16 cellular contexts compared by ENCODE assay signal in the genomic region with DNA sequence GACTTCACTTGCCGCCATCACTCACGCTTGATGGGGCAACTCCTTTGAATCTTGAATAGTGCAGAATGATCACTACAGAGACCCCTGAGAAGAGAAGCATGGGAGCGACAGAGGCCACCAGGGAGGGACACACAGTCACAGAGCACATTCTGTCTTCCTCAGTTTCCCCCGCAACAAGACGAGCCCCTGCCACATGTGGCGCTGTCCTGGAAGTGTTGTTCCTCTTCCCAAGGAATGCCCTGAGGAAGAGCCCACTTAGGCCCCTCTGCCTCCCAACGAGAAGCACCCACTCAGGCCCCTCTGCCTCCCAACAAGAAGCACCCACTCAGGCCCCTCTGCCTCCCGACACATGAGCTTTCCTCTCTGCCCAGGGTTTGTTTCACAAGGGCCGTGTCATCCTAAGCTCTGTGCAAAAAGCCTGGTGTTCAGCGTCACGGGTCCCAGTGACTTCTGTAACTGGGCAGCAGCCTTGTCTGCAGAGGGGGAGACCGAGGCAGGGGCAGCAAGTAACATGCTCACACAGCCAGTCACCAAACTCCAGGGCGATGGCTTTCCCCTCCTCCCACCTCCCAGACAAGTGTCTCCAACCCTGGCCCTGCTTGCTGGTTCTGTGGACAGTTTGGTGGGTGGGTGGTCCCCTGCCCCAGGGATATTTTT. TPM values are rescaled to one million over a fixed set of nuclear protein-coding genes. Genes with fewer than 3 reads are reported as not detected.
DNase-seq lines count a peak whose midpoint lies in the region; ATAC-seq, FAIRE-seq and TF ChIP-seq lines count a peak whose summit lies in the region.
"Had no signal": no experiment of that assay in that cellular context is flagged by ENCODE, and none has a peak within 500 bp of the region (broad histone marks: within the 10 kb centered on the region; RNA-seq: fewer than 3 reads in every experiment).

No MANE protein-coding gene starts in this region.

- H3K4me1 Mint-ChIP-seq in HFFc6 (ENCODE audit: low read depth), result no peaks in the 10 kb centered on the region
- H3K4me1 Mint-ChIP-seq: nephron had no signal

- H3K4me1 ChIP-seq in heart right ventricle (peaks cover 0 to 40% (median 16%) of the 10 kb centered on the region in 9 donors), GM12878 (ENCODE audit: control insufficient read depth, insufficient read depth, low read length) (peaks cover 83% of the 10 kb centered on the region), transverse colon (peaks cover 0 to 40% (median 28%) of the 10 kb centered on the region in 4 donors)

- peak overlapping the region in 6 of 10 donors; percentile 6 to 72 (median 30) for H3K27ac ChIP-seq in heart right ventricle
- H3K27ac ChIP-seq in GM12878 (ENCODE audit: control insufficient read depth, insufficient read depth), result peak overlapping the region; percentile 76
- no peak overlapping the region for H3K27ac ChIP-seq in transverse colon

- BruUV-seq in GM12878 (replicated peaks; lab: Mats Ljungman, UMichigan), result no TSS peak

- DNase-seq in heart right ventricle, result no peak
- no peak for DNase-seq in left cardiac atrium
- no peak for DNase-seq in GM12878 (ENCODE audit: low read depth, low spot score)
- DNase-seq in posterior vena cava (ENCODE audit: low spot score), result peak; percentile 61
- peak; percentile 5 for DNase-seq in transverse colon
- DNase-seq in HFFc6, result no peak
- no peak for DNase-seq in NCI-H2081 treated with DMSO at 0.1 percent for 48 hours (lab: John Stamatoyannopoulos, UW)
- DNase-seq: activated CD4-positive, CD25-positive, alpha-beta regulatory T cell; activated naive CD4-positive, alpha-beta T cell; COR-L47; mammary epithelial cell; MM.1S had no signal

- H3K4me2 ChIP-seq in GM12878 (ENCODE audit: control insufficient read depth, insufficient read depth), result peak overlapping the region; percentile 38

- no peak overlapping the region for H3K4me3 Mint-ChIP-seq in HFFc6
- H3K4me3 Mint-ChIP-seq: nephron had no signal

- FAIRE-seq in GM12878 (lab: Jason Lieb, UNC), result no peak

- TF ChIP-seq EP300 in GM12878 (IDR thresholded peaks at IDR 0.05; ENCODE audit: borderline replicate concordance in 1 of 2, control insufficient read depth in 1 of 2, low read depth in 2 of 2, low read length in 2 of 2), result no peak
- TF ChIP-seq EP300 in transverse colon (IDR thresholded peaks at IDR 0.05; ENCODE audit: low read depth), result no peak

- in situ Hi-C loops in GM12878 (cut with MboI) (no loop called here), transverse colon (cut with MboI; ENCODE audit: low pct_ligation_motif_present in 1 of 4, low pct_unique_long_range_greater_than_20kb in 1 of 4, low sequenced_read_pairs in 3 of 4) (loop anchor here in 1 of 4 donors (10.0 kb wide), 1 partner anchor 69 kb away; no protein-coding TSS in a partner anchor)

- no peaks in the 10 kb centered on the region; the same call in 1 of the 2 replicates for H3K27me3 Mint-ChIP-seq in HFFc6 (ENCODE audit: insufficient read depth)

- peaks cover 21% of the 10 kb centered on the region for H3K79me2 ChIP-seq in GM12878 (ENCODE audit: control insufficient read depth, insufficient read depth, low read length)

- no peak overlapping the region for H3K27ac Mint-ChIP-seq in HFFc6
- H3K27ac Mint-ChIP-seq: nephron had no signal

- TF ChIP-seq CTCF in heart right ventricle (IDR thresholded peaks at IDR 0.05) (no peak), GM12878 (IDR thresholded peaks at IDR 0.05 in 2 of 3, conservative IDR thresholded peaks at IDR 0.05 in 1 of 3; ENCODE audit: control insufficient read depth in 2 of 3, extremely low read depth in 1 of 3, insufficient read depth in 1 of 3, low read depth in 3 of 3, low read length in 3 of 3) (no peak), transverse colon (IDR thresholded peaks at IDR 0.05) (no peak), HFFc6 (IDR thresholded peaks at IDR 0.05) (no peak)

- RAD21 ChIA-PET in GM12878 (lab: Charles Lee; ENCODE audit: unreplicated experiment), result interaction anchor here (1.2 to 6.6 kb wide), 7 partner anchors 11 to 247 kb away, joined by 3 to 146 read pairs (median 5); a partner anchor contains a TSS

- WGBS in heart right ventricle, 2 donors, result 92 to 95% methylated on average over 13 of the region's 13 CpGs
- 82% methylated on average over 13 of the region's 13 CpGs for WGBS in GM12878 (ENCODE audit: insufficient coverage, insufficient replicate concordance, low lambda C conversion rate, missing lambda C conversion rate)
- 93 to 96% methylated on average over 4 to 13 of the region's 13 CpGs for WGBS in transverse colon (ENCODE audit: low coverage in 1 of 2), 2 donors

- no peak for TF ChIP-seq RAD21 in GM12878 (IDR thresholded peaks at IDR 0.05; ENCODE audit: insufficient read depth, low read depth, low read length)

- intact Hi-C loops in heart right ventricle (cut with DNase I), result no loop called here
- intact Hi-C loops in left cardiac atrium (cut with DNase I), result no loop called here
- intact Hi-C loops in GM12878 (cut with micrococcal nuclease; ENCODE audit: unreplicated experiment), result no loop called here
- intact Hi-C loops in posterior vena cava (cut with DNase I), result no loop called here
- intact Hi-C loops in transverse colon (cut with DNase I; ENCODE audit: low total_unique reads), result no loop called here

- H3K9me3 Mint-ChIP-seq in HFFc6, result peaks cover 12% of the 10 kb centered on the region
- H3K9me3 Mint-ChIP-seq: nephron; T-helper 1 cell treated with Interleukin-12 subunit alpha and Interleukin-12 subunit beta and Interleukin-4 antibody, amounts not matched to agents 30 μg/mL and 1 μg/mL, for 36 hours had no signal

- H3K9ac ChIP-seq in GM12878 (ENCODE audit: control insufficient read depth, insufficient read depth, low read length), result peak overlapping the region; percentile 26

- H3K27me3 ChIP-seq in heart right ventricle (no peaks in the 10 kb centered on the region), GM12878 (replicated peaks in 1 of 2; ENCODE audit: control insufficient read depth in 2 of 2, insufficient read depth in 2 of 2, low read length in 1 of 2) (no peaks in the 10 kb centered on the region), transverse colon (no peaks in the 10 kb centered on the region)

- no peaks in the 10 kb centered on the region for H3K9me3 ChIP-seq in heart right ventricle
- no peaks in the 10 kb centered on the region for H3K9me3 ChIP-seq in GM12878 (replicated peaks; ENCODE audit: control insufficient read depth, insufficient read depth, low read length)
- no peaks in the 10 kb centered on the region for H3K9me3 ChIP-seq in transverse colon

- SMC1A ChIA-PET in GM12878 (lab: Charles Lee; ENCODE audit: uncharacterized antibody, unreplicated experiment), result interaction anchor here (0.6 to 9.1 kb wide), 7 partner anchors 9 to 668 kb away, joined by 3 to 268 read pairs (median 29); a partner anchor contains a TSS

- peaks cover 0 to 52% (median 0%) of the 10 kb centered on the region in 9 donors for H3K36me3 ChIP-seq in heart right ventricle
- H3K36me3 ChIP-seq in GM12878 (ENCODE audit: control insufficient read depth in 2 of 2, insufficient read depth in 2 of 2, low read length in 1 of 2), result peaks cover 14 to 16% of the 10 kb centered on the region in 2 experiments
- H3K36me3 ChIP-seq in transverse colon, result no peaks in the 10 kb centered on the region

- POLR2A ChIA-PET in GM12878 (lab: Charles Lee), result interaction anchor here (1.0 to 6.0 kb wide), 8 partner anchors 8 to 140 kb away, joined by 3 to 71 read pairs (median 22); a partner anchor contains a TSS

- H3K36me3 Mint-ChIP-seq in HFFc6 (ENCODE audit: low read depth), result no peaks in the 10 kb centered on the region

- ATAC-seq in heart right ventricle (peak in 1 of 8 donors; percentile 2), left cardiac atrium (no peak), GM12878 (no peak), GM19328 (IDR thresholded peaks at IDR 0.05; ENCODE audit: unreplicated experiment) (no peak)

- peak overlapping the region in 2 of 10 donors; percentile 7 to 29 for H3K4me3 ChIP-seq in heart right ventricle
- no peak overlapping the region for H3K4me3 ChIP-seq in GM12878
- no peak overlapping the region for H3K4me3 ChIP-seq in transverse colon

- H2AFZ ChIP-seq in GM12878 (ENCODE audit: control insufficient read depth, low read depth, low read length), result no peak overlapping the region

- no peaks in the 10 kb centered on the region for H4K20me1 ChIP-seq in GM12878 (ENCODE audit: control insufficient read depth, insufficient read depth)

- CTCF ChIA-PET in GM12878 (lab: Yijun Ruan, JAX), result interaction anchor here (0.7 to 7.6 kb wide), 6 partner anchors 8 to 112 kb away, joined by 3 to 168 read pairs (median 68); no protein-coding TSS in a partner anchor

- TF ChIP-seq POLR2A in GM12878 (IDR thresholded peaks at IDR 0.05; ENCODE audit: low read depth, low read length) (no peak), transverse colon (IDR thresholded peaks at IDR 0.05) (no peak)

RNA-seq across cellular contexts. Expression of a gene that starts 19.8 kb away (rescaled TPM):
- total RNA-seq in heart right ventricle (10 to 100 TPM in 1 of 10 donors, 1 to 10 TPM in 9; 3.7 to 13.2 (median 5.7) TPM), left cardiac atrium (1 to 10 TPM; 1.9 to 3.7 TPM), GM12878 (2014; rRNA removed) (33.0 and 35.5 TPM in 2 replicates), GM12878 (2014; rRNA removed; fragmentation: Illumina TruSeq; extraction: Trizol) (19.2 and 19.7 TPM in 2 replicates), GM12878 (2021) (30.7 and 34.8 TPM in 2 replicates), posterior vena cava (1 to 10 TPM; 5.2 to 6.0 TPM), transverse colon (100 to 1,000 TPM in 3 of 4 donors, 10 to 100 TPM in 1; 80.8 to 139 (median 117) TPM)
- polyA plus RNA-seq in heart right ventricle (1 to 10 TPM; 1.8 to 2.6 TPM), GM12878 (2011; rRNA removed) (17.7 and 23.3 TPM in 2 replicates), GM12878 (2014; fragmentation: Illumina TruSeq; extraction: Trizol) (12.0 and 18.4 TPM in 2 replicates), GM12878 (2014; fragmentation: Nextera tagmentation; extraction: Ambion mirVana) (1 to 10 TPM; 1.1 to 2.4 TPM), GM12878 (2014; rRNA removed) (25.4 and 26.5 TPM in 2 replicates), GM12878 (2016; fragmentation: Nextera tagmentation; extraction: Ambion mirVana) (10 to 100 TPM; 28.0 to 32.0 TPM)
- total RNA-seq in GM12878 (2013; cell fraction: nucleolus; rRNA removed), result 129 and 143 TPM in 2 replicates
- polyA plus RNA-seq in GM12878 (2011; ENCODE audit: low read depth), result 6.2 TPM
- polyA plus RNA-seq in GM12878 (2011; cell fraction: cytosol; rRNA removed), result 20.2 and 24.6 TPM in 2 replicates
- 75.0 and 82.4 TPM in 2 replicates for polyA plus RNA-seq in GM12878 (2011; cell fraction: nucleus; rRNA removed)
- polyA plus RNA-seq in GM12878 (2012), result 17.7 and 18.5 TPM in 2 replicates
- 22.6 and 32.2 TPM in 2 replicates for polyA minus RNA-seq in GM12878 (2011; rRNA and poly(A)+ RNA removed)
- 8.6 and 12.4 TPM in 2 replicates for polyA minus RNA-seq in GM12878 (2011; cell fraction: cytosol; rRNA and poly(A)+ RNA removed)
- 43.9 and 56.5 TPM in 2 replicates for polyA minus RNA-seq in GM12878 (2011; cell fraction: nucleus; rRNA and poly(A)+ RNA removed)
- total RNA-seq in HFFc6 (2021; fragmentation: NEBNext Ultra II Directional; extraction: Animal tissue kit (Norgen Biotek cat#: 25700)), result not detected

RNA-seq across cellular contexts. Expression of a gene that starts 37.4 kb away (rescaled TPM):
- under 1 TPM in 2 of 10 donors, not detected in 8; 0.20 to 0.36 TPM for total RNA-seq in heart right ventricle
- under 1 TPM in 1 of 2 donors, not detected in 1; 0.06 TPM for polyA plus RNA-seq in heart right ventricle
- total RNA-seq in left cardiac atrium, result not detected
- 0.56 and 0.78 TPM in 2 replicates for total RNA-seq in GM12878 (2013; cell fraction: nucleolus; rRNA removed)
- total RNA-seq in GM12878 (2014; rRNA removed), result 0.11 and 0.33 TPM in 2 replicates
- total RNA-seq in GM12878 (2014; rRNA removed; fragmentation: Illumina TruSeq; extraction: Trizol), result 0.27 and 0.37 TPM in 2 replicates
- 0.27 and 0.28 TPM in 2 replicates for total RNA-seq in GM12878 (2021)
- 0.94 TPM for polyA plus RNA-seq in GM12878 (2011; ENCODE audit: low read depth)
- 0.38 and 0.59 TPM in 2 replicates for polyA plus RNA-seq in GM12878 (2011; rRNA removed)
- polyA plus RNA-seq in GM12878 (2011; cell fraction: cytosol; rRNA removed), result 0.10 and 0.21 TPM in 2 replicates
- 0.16 and 0.22 TPM in 2 replicates for polyA plus RNA-seq in GM12878 (2011; cell fraction: nucleus; rRNA removed)
- 0.79 and 1.1 TPM in 2 replicates for polyA plus RNA-seq in GM12878 (2012)
- 0.37 and 0.67 TPM in 2 replicates for polyA plus RNA-seq in GM12878 (2014; fragmentation: Illumina TruSeq; extraction: Trizol)
- under 1 TPM; 0.37 to 0.38 TPM for polyA plus RNA-seq in GM12878 (2014; fragmentation: Nextera tagmentation; extraction: Ambion mirVana)
- polyA plus RNA-seq in GM12878 (2014; rRNA removed), result 0.19 and 0.81 TPM in 2 replicates
- 1 to 10 TPM; 1.2 to 1.4 TPM for polyA plus RNA-seq in GM12878 (2016; fragmentation: Nextera tagmentation; extraction: Ambion mirVana)
- 0.88 TPM in 1 of 2 replicates, not detected in the other for polyA minus RNA-seq in GM12878 (2011; rRNA and poly(A)+ RNA removed)
- polyA minus RNA-seq in GM12878 (2011; cell fraction: cytosol; rRNA and poly(A)+ RNA removed), result not detected in 2 replicates
- not detected in 2 replicates for polyA minus RNA-seq in GM12878 (2011; cell fraction: nucleus; rRNA and poly(A)+ RNA removed)
- total RNA-seq in posterior vena cava, result under 1 TPM in 1 of 2 donors, not detected in 1; 0.19 TPM
- total RNA-seq in transverse colon, result 1 to 10 TPM in 3 of 4 donors, under 1 TPM in 1; 0.80 to 10.0 (median 8.0) TPM
- not detected for total RNA-seq in HFFc6 (2021; fragmentation: NEBNext Ultra II Directional; extraction: Animal tissue kit (Norgen Biotek cat#: 25700))
- total RNA-seq: dermis blood vessel endothelial cell had no signal

Comparison
In these comparisons a context has a peak if more than half of its experiments do, and no peak if none do; other contexts are left out.
1. DNase-seq: peak in posterior vena cava (single experiment) and transverse colon (single experiment); none in heart right ventricle (0 of 2), left cardiac atrium (single experiment), GM12878 (single experiment), HFFc6 (single experiment) and NCI-H2081 treated with DMSO at 0.1 percent for 48 hours (single experiment).
2. H3K27ac ChIP-seq: peak in heart right ventricle (6 of 10) and GM12878 (single experiment); none in transverse colon (0 of 4).